In the genomic region with DNA sequence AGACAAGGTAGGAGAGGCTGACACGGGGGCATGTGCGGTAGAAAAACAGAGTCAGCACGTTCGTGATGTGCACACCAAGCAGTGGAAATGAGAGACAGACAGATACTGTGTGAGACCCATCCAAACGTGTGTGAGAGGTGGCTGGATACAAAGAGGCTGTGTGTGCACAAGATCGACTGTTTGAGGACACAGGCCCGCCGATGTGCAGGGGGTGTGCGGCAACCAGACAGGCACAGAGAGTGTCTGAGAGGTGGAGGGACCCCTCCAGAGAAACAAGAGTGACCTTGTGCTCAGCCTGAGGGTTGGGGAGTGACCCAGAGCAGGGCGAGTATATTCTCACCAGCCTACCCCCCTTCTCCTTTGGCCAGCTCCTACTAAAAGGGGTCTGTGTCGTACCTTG, we compare ENCODE assay signal across 23 cellular contexts.
DNase-seq lines count a peak whose midpoint lies in the region; ATAC-seq, FAIRE-seq and TF ChIP-seq lines count a peak whose summit lies in the region.
"Had no signal": no experiment of that assay in that cellular context is flagged by ENCODE, and none has a peak within 500 bp of the region (broad histone marks: within the 10 kb centered on the region; RNA-seq: fewer than 3 reads in every experiment).

No MANE protein-coding gene starts in this region.

- no peak for TF ChIP-seq CTCF in glutamatergic neuron (IDR thresholded peaks at IDR 0.05; ENCODE audit: partially characterized antibody, unreplicated experiment)
- TF ChIP-seq CTCF in nephron progenitor cell (IDR thresholded peaks at IDR 0.05), result no peak
- no peak for TF ChIP-seq CTCF in omental fat pad (IDR thresholded peaks at IDR 0.05)

- H3K27me3 Mint-ChIP-seq in glutamatergic neuron (ENCODE audit: unreplicated experiment), result peaks cover 14% of the 10 kb centered on the region
- peaks cover 8% of the 10 kb centered on the region for H3K27me3 Mint-ChIP-seq in nephron progenitor cell (ENCODE audit: low read depth, poor library complexity)

- H3K27ac Mint-ChIP-seq in glutamatergic neuron (ENCODE audit: unreplicated experiment), result peak overlapping the region; percentile 94
- H3K27ac Mint-ChIP-seq in nephron progenitor cell, result peak overlapping the region; percentile 60
- H3K27ac Mint-ChIP-seq: T-helper 2 cell treated with Interferon-gamma antibody and Interleukin-4, amounts not matched to agents 5 μg/mL and 100 μg/mL, for 36 hours had no signal

- DNase-seq in Right ventricle myocardium superior (no peak), cardiac septum (ENCODE audit: low spot score) (no peak), glutamatergic neuron (no peak), nephron progenitor cell (no peak), urothelium cell line (ENCODE audit: low spot score) (no peak), AML-193 (lab: John Stamatoyannopoulos, UW) (no peak), omental fat pad (ENCODE audit: low spot score) (no peak)
- DNase-seq: 8988T; activated CD4-positive, CD25-positive, alpha-beta regulatory T cell treated with anti-CD3 and anti-CD28 coated beads, Interleukin-2, amount 50 U/mL, for 72 hours; activated gamma-delta T cell; foreskin keratinocyte; GF-D8; KBM-7; NCI-H2081 treated with DMSO at 0.1 percent for 48 hours; NCI-H510A; psoas muscle; SIG-M5; stimulated activated CD4-positive, alpha-beta T cell treated with anti-CD3 and anti-CD28 coated beads, Interleukin-12 subunit alpha, Interleukin-12 subunit beta, amount 100 ng/mL, for 4 hours had no signal

- intact Hi-C loops in Right ventricle myocardium superior (cut with DNase I) (no loop called here), cardiac septum (cut with DNase I) (no loop called here)

- peak; percentile 16 for ATAC-seq in Right ventricle myocardium superior (ENCODE audit: poor library complexity)
- ATAC-seq in HG03378 (IDR thresholded peaks at IDR 0.05; ENCODE audit: unreplicated experiment), result no peak
- no peak for ATAC-seq in omental fat pad (ENCODE audit: low FRiP score)
- ATAC-seq: foreskin keratinocyte, GM12878 had no signal

- FAIRE-seq in urothelium cell line (lab: Jason Lieb, UNC), result peak; percentile 5
- FAIRE-seq: colon, endothelial cell of umbilical vein, GM12878 had no signal

- H3K9me3 Mint-ChIP-seq in glutamatergic neuron (ENCODE audit: unreplicated experiment) (peaks cover 32% of the 10 kb centered on the region), nephron progenitor cell (no peaks in the 10 kb centered on the region)
- H3K9me3 Mint-ChIP-seq: T-helper 2 cell treated with Interferon-gamma antibody and Interleukin-4, amounts not matched to agents 5 μg/mL and 100 μg/mL, for 36 hours had no signal

- H3K36me3 Mint-ChIP-seq in glutamatergic neuron (ENCODE audit: unreplicated experiment) (peaks cover 13% of the 10 kb centered on the region), nephron progenitor cell (ENCODE audit: low read depth) (no peaks in the 10 kb centered on the region)

- H3K4me1 Mint-ChIP-seq in glutamatergic neuron (ENCODE audit: low read depth, unreplicated experiment) (peaks cover 38% of the 10 kb centered on the region), nephron progenitor cell (peaks cover 59% of the 10 kb centered on the region)

- H3K4me3 Mint-ChIP-seq in glutamatergic neuron (ENCODE audit: unreplicated experiment), result peak overlapping the region; percentile 7
- H3K4me3 Mint-ChIP-seq in nephron progenitor cell, result peak overlapping the region; percentile 26
- H3K4me3 Mint-ChIP-seq: T-helper 2 cell treated with Interferon-gamma antibody and Interleukin-4, amounts not matched to agents 5 μg/mL and 100 μg/mL, for 36 hours had no signal
